22 cellular contexts compared by ENCODE assay signal in the genomic region with DNA sequence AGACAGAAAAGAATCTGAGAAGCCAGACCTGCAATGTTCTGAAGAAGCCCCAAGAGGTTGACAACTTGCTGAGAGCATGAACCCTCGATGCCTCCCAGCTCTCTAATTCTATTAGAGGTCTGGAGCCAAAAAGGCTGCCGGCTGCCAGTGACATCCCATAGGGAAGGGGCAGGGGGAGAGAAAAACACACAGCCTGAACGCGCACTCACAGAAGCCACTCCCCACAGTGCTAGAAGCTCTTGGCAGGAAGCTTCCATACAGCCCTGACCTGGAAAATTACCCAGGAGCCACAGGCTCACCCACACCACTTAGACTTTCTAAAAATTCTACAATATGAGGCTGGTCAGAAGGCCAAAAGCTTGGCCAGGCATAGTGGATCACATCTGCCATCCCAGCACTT. TPM values are rescaled to one million over a fixed set of nuclear protein-coding genes. Genes with fewer than 3 reads are reported as not detected.
DNase-seq lines count a peak whose midpoint lies in the region; ATAC-seq and TF ChIP-seq lines count a peak whose summit lies in the region.
"Had no signal": no experiment of that assay in that cellular context is flagged by ENCODE, and none has a peak within 500 bp of the region (broad histone marks: within the 10 kb centered on the region; RNA-seq: fewer than 3 reads in every experiment).

No MANE protein-coding gene starts in this region.

- H3K36me3 ChIP-seq in right atrium auricular region (peaks cover 79% of the 10 kb centered on the region), stomach (peaks cover 86 to 100% (median 100%) of the 10 kb centered on the region in 4 donors)

- no peaks in the 10 kb centered on the region for H3K9me3 ChIP-seq in right atrium auricular region
- no peaks in the 10 kb centered on the region for H3K9me3 ChIP-seq in stomach
- H3K9me3 ChIP-seq: SJSA1, tibial nerve had no signal

- WGBS in stomach, 5 donors = 23 to 56% (median 32%) methylated on average over 4 of the region's 4 CpGs

- ATAC-seq in HG02678 (IDR thresholded peaks at IDR 0.05; ENCODE audit: unreplicated experiment) (no peak), GM19351 (IDR thresholded peaks at IDR 0.05; ENCODE audit: unreplicated experiment) (no peak)
- ATAC-seq in activated CD4-positive, CD25-positive, alpha-beta regulatory T cell treated with anti-CD3 and anti-CD28 coated beads, Interleukin-2, amount 50 U/mL, for 24 hours = no peak
- ATAC-seq: CD8-positive, alpha-beta T cell; natural killer cell; stimulated activated memory B cell treated with anti-CD40 and anti-IgM and Interleukin-4, amounts not matched to agents 10 μg/mL and 1 μg/mL and 100 μg/mL, for 72 hours had no signal

- H3K27ac ChIP-seq in right atrium auricular region (peak overlapping the region; percentile 54 to 57), stomach (peak overlapping the region in 3 of 5 donors; percentile 10 to 53 (median 40))
- H3K27ac ChIP-seq: parathyroid adenoma, SJSA1 had no signal

- TF ChIP-seq CTCF in choroid plexus epithelial cell (conservative IDR thresholded peaks at IDR 0.05; ENCODE audit: low read depth, low read length) (no peak), right atrium auricular region (IDR thresholded peaks at IDR 0.05) (no peak), stomach (IDR thresholded peaks at IDR 0.05) (no peak)

- peak; percentile 71 for DNase-seq in SK-N-DZ (ENCODE audit: low spot score)
- peak; percentile 58 for DNase-seq in choroid plexus epithelial cell (ENCODE audit: low read depth)
- DNase-seq in right atrium auricular region (ENCODE audit: low spot score) = no peak
- DNase-seq in stomach = no peak
- DNase-seq: activated B cell treated with CpG ODN at 0.5 μM for 24 hours; activated CD4-positive, alpha-beta memory T cell treated with anti-CD3 and anti-CD28 coated beads for 36 hours; CD8-positive, alpha-beta T cell; endodermal cell; GOT3; hypothalamus; KG1; kidney; natural killer cell; NCI-H1694; T-helper 9 cell had no signal

- no peak for TF ChIP-seq EP300 in stomach (IDR thresholded peaks at IDR 0.05)

- H3K4me3 ChIP-seq in choroid plexus epithelial cell (ENCODE audit: low read depth, low read length) (no peak overlapping the region), right atrium auricular region (no peak overlapping the region), stomach (no peak overlapping the region)
- H3K4me3 ChIP-seq: SJSA1, tibial nerve had no signal

- intact Hi-C loops in stomach (cut with DNase I; ENCODE audit: low total_unique reads) = no loop called here

- H3K27me3 ChIP-seq in right atrium auricular region = no peaks in the 10 kb centered on the region
- H3K27me3 ChIP-seq in stomach = no peaks in the 10 kb centered on the region
- H3K27me3 ChIP-seq: SJSA1, tibial nerve had no signal

- peaks cover 0 to 27% of the 10 kb centered on the region in 2 donors for H3K4me1 ChIP-seq in right atrium auricular region
- H3K4me1 ChIP-seq in stomach = peaks cover under 1 to 29% (median 14%) of the 10 kb centered on the region in 4 donors
- H3K4me1 ChIP-seq: parathyroid adenoma, SJSA1 had no signal

- TF ChIP-seq POLR2A in stomach (IDR thresholded peaks at IDR 0.05) = no peak

RNA-seq across cellular contexts. Expression of a gene that starts 18.3 kb away (rescaled TPM):
- 55.6 and 60.6 TPM in 2 replicates for polyA plus RNA-seq in SK-N-DZ (2014; cell fraction: cytosol; rRNA removed)
- polyA plus RNA-seq in SK-N-DZ (2014; cell fraction: nucleus; rRNA removed) = 39.9 and 52.2 TPM in 2 replicates
- total RNA-seq in right atrium auricular region = 10 to 100 TPM; 20.2 to 29.5 TPM
- total RNA-seq in stomach = 10 to 100 TPM; 21.6 to 60.8 (median 39.1) TPM
- polyA plus RNA-seq in stomach = 10 to 100 TPM; 30.2 to 36.4 (median 33.3) TPM

RNA-seq across cellular contexts. Expression of a gene that starts 42.6 kb away (rescaled TPM):
- 2.5 TPM in 1 of 2 replicates, not detected in the other for polyA plus RNA-seq in SK-N-DZ (2014; cell fraction: cytosol; rRNA removed)
- 0.70 and 1.4 TPM in 2 replicates for polyA plus RNA-seq in SK-N-DZ (2014; cell fraction: nucleus; rRNA removed)
- 1 to 10 TPM; 2.4 to 3.9 TPM for total RNA-seq in right atrium auricular region
- 1 to 10 TPM in 4 of 5 donors, not detected in 1; 1.7 to 5.5 (median 4.5) TPM for total RNA-seq in stomach
- 1 to 10 TPM; 2.1 to 4.3 (median 3.3) TPM for polyA plus RNA-seq in stomach

RNA-seq across cellular contexts. Expression of a gene that starts 44.0 kb away (rescaled TPM):
- not detected in 2 replicates for polyA plus RNA-seq in SK-N-DZ (2014; cell fraction: cytosol; rRNA removed)
- polyA plus RNA-seq in SK-N-DZ (2014; cell fraction: nucleus; rRNA removed) = not detected in 2 replicates
- total RNA-seq in right atrium auricular region (not detected), stomach (under 1 TPM in 1 of 5 donors, not detected in 4; 0.73 TPM)
- polyA plus RNA-seq in stomach = not detected
- total RNA-seq: SJSA1 had no signal

RNA-seq across cellular contexts. Expression of a gene that starts 52.8 kb away (rescaled TPM):
- 55.6 and 62.0 TPM in 2 replicates for polyA plus RNA-seq in SK-N-DZ (2014; cell fraction: cytosol; rRNA removed)
- 24.7 and 29.8 TPM in 2 replicates for polyA plus RNA-seq in SK-N-DZ (2014; cell fraction: nucleus; rRNA removed)
- total RNA-seq in right atrium auricular region = 100 to 1,000 TPM; 265 to 288 TPM
- 100 to 1,000 TPM in 2 of 5 donors, 10 to 100 TPM in 3; 33.6 to 156 (median 44.6) TPM for total RNA-seq in stomach
- 100 to 1,000 TPM in 1 of 3 donors, 10 to 100 TPM in 2; 75.6 to 116 (median 88.5) TPM for polyA plus RNA-seq in stomach

Comparison
In these comparisons a context has a peak if more than half of its experiments do, and no peak if none do; other contexts are left out.
1. DNase-seq: peak in SK-N-DZ (single experiment) and choroid plexus epithelial cell (single experiment); none in right atrium auricular region (single experiment) and stomach (single experiment).